ENCODE assay signal across 13 cellular contexts in genomic region chr11:68962527-68963250, GRCh38. TPM values are rescaled to one million over a fixed set of nuclear protein-coding genes. Genes with fewer than 3 reads are reported as not detected.
DNase-seq lines count a peak whose midpoint lies in the region; ATAC-seq, FAIRE-seq and TF ChIP-seq lines count a peak whose summit lies in the region.
"Had no signal": no experiment of that assay in that cellular context is flagged by ENCODE, and none has a peak within 500 bp of the region (broad histone marks: within the 10 kb centered on the region; RNA-seq: fewer than 3 reads in every experiment).

No MANE protein-coding gene starts in this region.

- in situ Hi-C loops in HepG2 (cut with HindIII; ENCODE audit: extremely low pct_ligation_motif_present, low pct_unique_long_range_greater_than_20kb): no loop called here

- peaks cover 4 to 25% (median 17%) of the 10 kb centered on the region in 3 donors for H3K4me1 Mint-ChIP-seq in CD8-positive, alpha-beta memory T cell
- H3K4me1 Mint-ChIP-seq in activated T-helper 2 cell treated with anti-CD3 and anti-CD28 coated beads, Interferon-gamma antibody, Interleukin-2, Interleukin-4, amounts not matched to agents 10 μg/mL and 5 μg/mL and 100 μg/mL, durations not matched to agents 14 hours and 24 hours and 36 hours (ENCODE audit: low read depth): peaks cover 24% of the 10 kb centered on the region

- H3K4me3 ChIP-seq in CD8-positive, alpha-beta memory T cell (ENCODE audit: low read length): no peak overlapping the region
- no peak overlapping the region for H3K4me3 ChIP-seq in HepG2 (replicated peaks in 1 of 3; ENCODE audit: insufficient read depth in 1 of 3, low read depth in 2 of 3, low read length in 3 of 3)
- H3K4me3 ChIP-seq: ovary had no signal

- TF ChIP-seq RAD21 in Ishikawa (IDR thresholded peaks at IDR 0.05; ENCODE audit: low read depth): peak; percentile 21; the same call in 1 of the 2 replicates
- TF ChIP-seq RAD21 in HepG2 (CRISPR knock-in tag; IDR thresholded peaks at IDR 0.05): no peak

- no peaks in the 10 kb centered on the region for H3K79me2 ChIP-seq in HepG2 (ENCODE audit: insufficient read depth, low read length)

- no peaks in the 10 kb centered on the region for H3K27me3 ChIP-seq in CD8-positive, alpha-beta memory T cell (ENCODE audit: insufficient read depth, low read length, poor library complexity, severe bottlenecking)
- H3K27me3 ChIP-seq in HepG2 (ENCODE audit: control insufficient read depth in 1 of 2, insufficient read depth in 2 of 2, low read length in 2 of 2): peaks cover 2 to 21% of the 10 kb centered on the region in 2 experiments
- H3K27me3 ChIP-seq: ovary had no signal

- H3K36me3 Mint-ChIP-seq in CD8-positive, alpha-beta memory T cell: no peaks in the 10 kb centered on the region
- peaks cover 12% of the 10 kb centered on the region for H3K36me3 Mint-ChIP-seq in activated T-helper 2 cell treated with anti-CD3 and anti-CD28 coated beads, Interferon-gamma antibody, Interleukin-2, Interleukin-4, amounts not matched to agents 10 μg/mL and 5 μg/mL and 100 μg/mL, durations not matched to agents 14 hours and 24 hours and 36 hours (ENCODE audit: low read depth)

- TF ChIP-seq POLR2A in HepG2 (IDR thresholded peaks at IDR 0.05; ENCODE audit: insufficient read depth in 1 of 2, low read depth in 2 of 2, low read length in 2 of 2): no peak

- POLR2A ChIA-PET in CD8-positive, alpha-beta memory T cell (lab: Charles Lee): no interaction called here
- POLR2A ChIA-PET in HepG2 (lab: Yijun Ruan, JAX): no interaction called here

- TF ChIP-seq EP300 in Ishikawa (IDR thresholded peaks at IDR 0.05; ENCODE audit: borderline replicate concordance) (no peak), HepG2 (IDR thresholded peaks at IDR 0.05; ENCODE audit: low read depth in 2 of 2, low read length in 2 of 2) (no peak), HepG2 (CRISPR knock-in tag; IDR thresholded peaks at IDR 0.05; ENCODE audit: borderline replicate concordance) (no peak)

- no peak overlapping the region for H3K9ac ChIP-seq in HepG2 (ENCODE audit: insufficient read depth, low read depth, low read length)

- peak overlapping the region; percentile 5 to 67 (median 42) for H3K4me3 Mint-ChIP-seq in CD8-positive, alpha-beta memory T cell
- H3K4me3 Mint-ChIP-seq in activated T-helper 2 cell treated with anti-CD3 and anti-CD28 coated beads, Interferon-gamma antibody, Interleukin-2, Interleukin-4, amounts not matched to agents 10 μg/mL and 5 μg/mL and 100 μg/mL, durations not matched to agents 14 hours and 24 hours and 36 hours (ENCODE audit: low read depth): peak overlapping the region; percentile 52

- H3K4me2 ChIP-seq in HepG2 (ENCODE audit: low read depth, low read length): no peak overlapping the region

- CTCF ChIA-PET in CD8-positive, alpha-beta memory T cell (lab: Charles Lee): interaction anchor here (1.2 kb wide), 1 partner anchor 164 kb away, joined by 3 read pairs; no protein-coding TSS in a partner anchor
- CTCF ChIA-PET in HepG2 (lab: Yijun Ruan, JAX; ENCODE audit: low intra/inter-chr PET ratio, low total read pairs): no interaction called here

- DNase-seq in CD8-positive, alpha-beta memory T cell: peak in 4 of 5 donors; percentile 1 to 57 (median 12)
- peak; percentile 18 for DNase-seq in activated T-helper 2 cell treated with anti-CD3 and anti-CD28 coated beads, Interferon-gamma antibody, Interleukin-2, Interleukin-4, amounts not matched to agents 10 μg/mL and 5 μg/mL and 100 μg/mL, durations not matched to agents 14 hours and 24 hours and 36 hours (ENCODE audit: low spot score)
- DNase-seq in HepG2 (ENCODE audit: low spot score): no peak
- DNase-seq in NCI-H748 (lab: John Stamatoyannopoulos, UW; ENCODE audit: unreplicated experiment): no peak
- DNase-seq: NCI-H1092, ovary had no signal

- no TSS peak for BruUV-seq in HepG2 (replicated peaks; lab: Mats Ljungman, UMichigan)

- no peak overlapping the region for H2AFZ ChIP-seq in HepG2 (ENCODE audit: low read length)

- TF ChIP-seq CTCF in HepG2 (CRISPR knock-in tag; IDR thresholded peaks at IDR 0.05): peak; percentile 42

- no peak for FAIRE-seq in HepG2 (lab: Jason Lieb, UNC)
- FAIRE-seq: endometrium, G401.6 had no signal

- 52% methylated on average over 13 of the region's 16 CpGs for WGBS in HepG2 (ENCODE audit: low lambda C conversion rate)

- peak overlapping the region; percentile 42 to 94 (median 80) for H3K27ac Mint-ChIP-seq in CD8-positive, alpha-beta memory T cell
- H3K27ac Mint-ChIP-seq in activated T-helper 2 cell treated with anti-CD3 and anti-CD28 coated beads, Interferon-gamma antibody, Interleukin-2, Interleukin-4, amounts not matched to agents 10 μg/mL and 5 μg/mL and 100 μg/mL, durations not matched to agents 14 hours and 24 hours and 36 hours: peak overlapping the region; percentile 82

- H3K27ac ChIP-seq in CD8-positive, alpha-beta memory T cell (ENCODE audit: low read depth, low read length): no peak overlapping the region
- H3K27ac ChIP-seq in HepG2 (ENCODE audit: extremely low read length, insufficient read depth, low read length): no peak overlapping the region
- H3K27ac ChIP-seq: ovary had no signal

- peaks cover 0 to 3% (median 0%) of the 10 kb centered on the region in 5 donors for H3K9me3 Mint-ChIP-seq in CD8-positive, alpha-beta memory T cell
- no peaks in the 10 kb centered on the region for H3K9me3 Mint-ChIP-seq in activated T-helper 2 cell treated with anti-CD3 and anti-CD28 coated beads, Interferon-gamma antibody, Interleukin-2, Interleukin-4, amounts not matched to agents 10 μg/mL and 5 μg/mL and 100 μg/mL, durations not matched to agents 14 hours and 24 hours and 36 hours

- ATAC-seq in HepG2: peak; percentile 41; the same call in 1 of the 3 replicates
- ATAC-seq in GM18498 (IDR thresholded peaks at IDR 0.05; ENCODE audit: unreplicated experiment): no peak
- no peak for ATAC-seq in GM19035 (IDR thresholded peaks at IDR 0.05; ENCODE audit: unreplicated experiment)
- no peak for ATAC-seq in HG02571 (IDR thresholded peaks at IDR 0.05; ENCODE audit: unreplicated experiment)
- ATAC-seq: Panc1 had no signal

- no peaks in the 10 kb centered on the region for H3K36me3 ChIP-seq in CD8-positive, alpha-beta memory T cell (ENCODE audit: insufficient read depth, low read length)
- H3K36me3 ChIP-seq in HepG2 (replicated peaks in 1 of 2; ENCODE audit: control insufficient read depth in 1 of 2, insufficient read depth in 2 of 2, low read length in 2 of 2): no peaks in the 10 kb centered on the region
- H3K36me3 ChIP-seq: ovary had no signal

- H3K27me3 Mint-ChIP-seq in CD8-positive, alpha-beta memory T cell: peaks cover 2 to 4% of the 10 kb centered on the region in 2 donors
- no peaks in the 10 kb centered on the region for H3K27me3 Mint-ChIP-seq in activated T-helper 2 cell treated with anti-CD3 and anti-CD28 coated beads, Interferon-gamma antibody, Interleukin-2, Interleukin-4, amounts not matched to agents 10 μg/mL and 5 μg/mL and 100 μg/mL, durations not matched to agents 14 hours and 24 hours and 36 hours (ENCODE audit: low read depth)

- peaks cover 3% of the 10 kb centered on the region for H3K4me1 ChIP-seq in CD8-positive, alpha-beta memory T cell (ENCODE audit: insufficient read depth, low read length)
- no peaks in the 10 kb centered on the region for H3K4me1 ChIP-seq in HepG2 (ENCODE audit: insufficient read depth, low read length)

- no peaks in the 10 kb centered on the region for H3K9me3 ChIP-seq in CD8-positive, alpha-beta memory T cell (ENCODE audit: low read length)
- H3K9me3 ChIP-seq in HepG2 (ENCODE audit: low read length): no peaks in the 10 kb centered on the region
- H3K9me3 ChIP-seq: ovary had no signal

- intact Hi-C loops in activated T-helper 2 cell treated with anti-CD3 and anti-CD28 coated beads, Interferon-gamma antibody, Interleukin-2, Interleukin-4, amounts not matched to agents 10 μg/mL and 5 μg/mL and 100 μg/mL, durations not matched to agents 14 hours and 24 hours and 36 hours (cut with micrococcal nuclease): no loop called here
- intact Hi-C loops in HepG2 (cut with micrococcal nuclease; ENCODE audit: unreplicated experiment): no loop called here

- no peaks in the 10 kb centered on the region for H4K20me1 ChIP-seq in HepG2 (ENCODE audit: insufficient read depth, low read length)

RNA-seq across cellular contexts. Expression of gene MRGPRD, which starts 18.1 kb away (rescaled TPM):
- not detected for total RNA-seq in CD8-positive, alpha-beta memory T cell
- not detected for polyA plus RNA-seq in CD8-positive, alpha-beta memory T cell
- total RNA-seq in activated T-helper 2 cell treated with anti-CD3 and anti-CD28 coated beads, Interferon-gamma antibody, Interleukin-2, Interleukin-4, amounts not matched to agents 10 μg/mL and 5 μg/mL and 100 μg/mL, durations not matched to agents 14 hours and 24 hours and 36 hours: not detected in 2 replicates
- not detected in 2 replicates for total RNA-seq in HepG2 (2016; rRNA removed; fragmentation: Illumina TruSeq; extraction: Trizol)
- total RNA-seq in HepG2 (2016; cell fraction: cytosol; rRNA removed; fragmentation: Illumina TruSeq; extraction: Trizol; ENCODE audit: low read depth): not detected in 2 replicates
- not detected in 2 replicates for total RNA-seq in HepG2 (2016; cell fraction: insoluble cytoplasmic fraction; rRNA removed; fragmentation: Illumina TruSeq; extraction: Trizol)
- not detected in 2 replicates for total RNA-seq in HepG2 (2016; cell fraction: membrane; rRNA removed; fragmentation: Illumina TruSeq; extraction: Trizol)
- not detected in 2 replicates for total RNA-seq in HepG2 (2016; cell fraction: nucleus; rRNA removed; fragmentation: Illumina TruSeq; extraction: Trizol)
- polyA plus RNA-seq in HepG2 (2011; rRNA removed): not detected in 2 replicates
- not detected in 2 replicates for polyA plus RNA-seq in HepG2 (2011; cell fraction: cytosol; rRNA removed)
- polyA plus RNA-seq in HepG2 (2011; cell fraction: nucleus; rRNA removed): not detected in 2 replicates
- not detected in 2 replicates for polyA plus RNA-seq in HepG2 (2012)
- not detected in 2 replicates for polyA plus RNA-seq in HepG2 (2016; cell fraction: cytosol; fragmentation: Illumina TruSeq; extraction: Trizol; ENCODE audit: low read depth)
- not detected in 2 replicates for polyA plus RNA-seq in HepG2 (2016; cell fraction: insoluble cytoplasmic fraction; fragmentation: Illumina TruSeq; extraction: Trizol; ENCODE audit: low read depth)
- not detected in 2 replicates for polyA plus RNA-seq in HepG2 (2016; cell fraction: membrane; fragmentation: Illumina TruSeq; extraction: Trizol; ENCODE audit: low read depth)
- polyA plus RNA-seq in HepG2 (2016; cell fraction: nucleus; fragmentation: Illumina TruSeq; extraction: Trizol; ENCODE audit: insufficient read depth, low read depth): not detected in 2 replicates
- not detected in 2 replicates for polyA minus RNA-seq in HepG2 (2011; rRNA and poly(A)+ RNA removed; ENCODE audit: low replicate concordance)
- not detected in 2 replicates for polyA minus RNA-seq in HepG2 (2011; cell fraction: cytosol; rRNA and poly(A)+ RNA removed)
- polyA minus RNA-seq in HepG2 (2011; cell fraction: nucleus; rRNA and poly(A)+ RNA removed): not detected in 2 replicates
- total RNA-seq: ovary had no signal
- polyA plus RNA-seq: ovary had no signal

RNA-seq across cellular contexts. Expression of gene MRGPRF, which starts 50.4 kb away (rescaled TPM):
- total RNA-seq in CD8-positive, alpha-beta memory T cell: not detected
- not detected for polyA plus RNA-seq in CD8-positive, alpha-beta memory T cell
- total RNA-seq in activated T-helper 2 cell treated with anti-CD3 and anti-CD28 coated beads, Interferon-gamma antibody, Interleukin-2, Interleukin-4, amounts not matched to agents 10 μg/mL and 5 μg/mL and 100 μg/mL, durations not matched to agents 14 hours and 24 hours and 36 hours: not detected in 2 replicates
- not detected in 2 replicates for total RNA-seq in HepG2 (2016; rRNA removed; fragmentation: Illumina TruSeq; extraction: Trizol)
- total RNA-seq in HepG2 (2016; cell fraction: cytosol; rRNA removed; fragmentation: Illumina TruSeq; extraction: Trizol; ENCODE audit: low read depth): not detected in 2 replicates
- total RNA-seq in HepG2 (2016; cell fraction: insoluble cytoplasmic fraction; rRNA removed; fragmentation: Illumina TruSeq; extraction: Trizol): not detected in 2 replicates
- total RNA-seq in HepG2 (2016; cell fraction: membrane; rRNA removed; fragmentation: Illumina TruSeq; extraction: Trizol): not detected in 2 replicates
- total RNA-seq in HepG2 (2016; cell fraction: nucleus; rRNA removed; fragmentation: Illumina TruSeq; extraction: Trizol): not detected in 2 replicates
- not detected in 2 replicates for polyA plus RNA-seq in HepG2 (2011; rRNA removed)
- polyA plus RNA-seq in HepG2 (2011; cell fraction: cytosol; rRNA removed): not detected in 2 replicates
- polyA plus RNA-seq in HepG2 (2011; cell fraction: nucleus; rRNA removed): not detected in 2 replicates
- polyA plus RNA-seq in HepG2 (2012): not detected in 2 replicates
- polyA plus RNA-seq in HepG2 (2016; cell fraction: cytosol; fragmentation: Illumina TruSeq; extraction: Trizol; ENCODE audit: low read depth): not detected in 2 replicates
- not detected in 2 replicates for polyA plus RNA-seq in HepG2 (2016; cell fraction: insoluble cytoplasmic fraction; fragmentation: Illumina TruSeq; extraction: Trizol; ENCODE audit: low read depth)
- polyA plus RNA-seq in HepG2 (2016; cell fraction: membrane; fragmentation: Illumina TruSeq; extraction: Trizol; ENCODE audit: low read depth): not detected in 2 replicates
- polyA plus RNA-seq in HepG2 (2016; cell fraction: nucleus; fragmentation: Illumina TruSeq; extraction: Trizol; ENCODE audit: insufficient read depth, low read depth): not detected in 2 replicates
- polyA minus RNA-seq in HepG2 (2011; rRNA and poly(A)+ RNA removed; ENCODE audit: low replicate concordance): 1.1 TPM in 1 of 2 replicates, not detected in the other
- not detected in 2 replicates for polyA minus RNA-seq in HepG2 (2011; cell fraction: cytosol; rRNA and poly(A)+ RNA removed)
- not detected in 2 replicates for polyA minus RNA-seq in HepG2 (2011; cell fraction: nucleus; rRNA and poly(A)+ RNA removed)

RNA-seq across cellular contexts. Expression of gene IGHMBP2, which starts 59.0 kb away (rescaled TPM):
- total RNA-seq in CD8-positive, alpha-beta memory T cell: 10 to 100 TPM; 25.7 to 27.8 TPM
- polyA plus RNA-seq in CD8-positive, alpha-beta memory T cell: 9.9 TPM
- total RNA-seq in activated T-helper 2 cell treated with anti-CD3 and anti-CD28 coated beads, Interferon-gamma antibody, Interleukin-2, Interleukin-4, amounts not matched to agents 10 μg/mL and 5 μg/mL and 100 μg/mL, durations not matched to agents 14 hours and 24 hours and 36 hours: 31.3 and 31.6 TPM in 2 replicates
- total RNA-seq in HepG2 (2016; rRNA removed; fragmentation: Illumina TruSeq; extraction: Trizol): 5.9 and 9.9 TPM in 2 replicates
- total RNA-seq in HepG2 (2016; cell fraction: cytosol; rRNA removed; fragmentation: Illumina TruSeq; extraction: Trizol; ENCODE audit: low read depth): 3.2 and 3.6 TPM in 2 replicates
- 4.3 and 13.3 TPM in 2 replicates for total RNA-seq in HepG2 (2016; cell fraction: insoluble cytoplasmic fraction; rRNA removed; fragmentation: Illumina TruSeq; extraction: Trizol)
- total RNA-seq in HepG2 (2016; cell fraction: membrane; rRNA removed; fragmentation: Illumina TruSeq; extraction: Trizol): 4.7 and 5.4 TPM in 2 replicates
- 12.8 and 19.6 TPM in 2 replicates for total RNA-seq in HepG2 (2016; cell fraction: nucleus; rRNA removed; fragmentation: Illumina TruSeq; extraction: Trizol)
- polyA plus RNA-seq in HepG2 (2011; rRNA removed): 8.9 and 11.4 TPM in 2 replicates
- polyA plus RNA-seq in HepG2 (2011; cell fraction: cytosol; rRNA removed): 3.7 and 3.8 TPM in 2 replicates
- polyA plus RNA-seq in HepG2 (2011; cell fraction: nucleus; rRNA removed): 32.6 and 32.7 TPM in 2 replicates
- polyA plus RNA-seq in HepG2 (2012): 8.7 and 9.4 TPM in 2 replicates
- 1.2 and 1.7 TPM in 2 replicates for polyA plus RNA-seq in HepG2 (2016; cell fraction: cytosol; fragmentation: Illumina TruSeq; extraction: Trizol; ENCODE audit: low read depth)
- polyA plus RNA-seq in HepG2 (2016; cell fraction: insoluble cytoplasmic fraction; fragmentation: Illumina TruSeq; extraction: Trizol; ENCODE audit: low read depth): 6.1 and 8.6 TPM in 2 replicates
- polyA plus RNA-seq in HepG2 (2016; cell fraction: membrane; fragmentation: Illumina TruSeq; extraction: Trizol; ENCODE audit: low read depth): 3.5 and 3.6 TPM in 2 replicates
- polyA plus RNA-seq in HepG2 (2016; cell fraction: nucleus; fragmentation: Illumina TruSeq; extraction: Trizol; ENCODE audit: insufficient read depth, low read depth): 34.8 and 38.5 TPM in 2 replicates
- 24.9 and 42.4 TPM in 2 replicates for polyA minus RNA-seq in HepG2 (2011; rRNA and poly(A)+ RNA removed; ENCODE audit: low replicate concordance)
- 8.0 and 8.1 TPM in 2 replicates for polyA minus RNA-seq in HepG2 (2011; cell fraction: cytosol; rRNA and poly(A)+ RNA removed)
- 22.9 and 24.8 TPM in 2 replicates for polyA minus RNA-seq in HepG2 (2011; cell fraction: nucleus; rRNA and poly(A)+ RNA removed)

RNA-seq across cellular contexts. Expression of gene MRPL21, which starts 59.1 kb away (rescaled TPM):
- 100 to 1,000 TPM; 101 to 104 TPM for total RNA-seq in CD8-positive, alpha-beta memory T cell
- 96.3 TPM for polyA plus RNA-seq in CD8-positive, alpha-beta memory T cell
- 104 and 106 TPM in 2 replicates for total RNA-seq in activated T-helper 2 cell treated with anti-CD3 and anti-CD28 coated beads, Interferon-gamma antibody, Interleukin-2, Interleukin-4, amounts not matched to agents 10 μg/mL and 5 μg/mL and 100 μg/mL, durations not matched to agents 14 hours and 24 hours and 36 hours
- total RNA-seq in HepG2 (2016; rRNA removed; fragmentation: Illumina TruSeq; extraction: Trizol): 100 and 128 TPM in 2 replicates
- total RNA-seq in HepG2 (2016; cell fraction: cytosol; rRNA removed; fragmentation: Illumina TruSeq; extraction: Trizol; ENCODE audit: low read depth): 51.5 and 56.8 TPM in 2 replicates
- 90.5 and 136 TPM in 2 replicates for total RNA-seq in HepG2 (2016; cell fraction: insoluble cytoplasmic fraction; rRNA removed; fragmentation: Illumina TruSeq; extraction: Trizol)
- 53.3 and 53.5 TPM in 2 replicates for total RNA-seq in HepG2 (2016; cell fraction: membrane; rRNA removed; fragmentation: Illumina TruSeq; extraction: Trizol)
- total RNA-seq in HepG2 (2016; cell fraction: nucleus; rRNA removed; fragmentation: Illumina TruSeq; extraction: Trizol): 41.8 and 43.3 TPM in 2 replicates
- 56.3 and 61.5 TPM in 2 replicates for polyA plus RNA-seq in HepG2 (2011; rRNA removed)
- polyA plus RNA-seq in HepG2 (2011; cell fraction: cytosol; rRNA removed): 52.8 and 61.9 TPM in 2 replicates
- 26.4 and 27.8 TPM in 2 replicates for polyA plus RNA-seq in HepG2 (2011; cell fraction: nucleus; rRNA removed)
- polyA plus RNA-seq in HepG2 (2012): 49.9 and 56.6 TPM in 2 replicates
- polyA plus RNA-seq in HepG2 (2016; cell fraction: cytosol; fragmentation: Illumina TruSeq; extraction: Trizol; ENCODE audit: low read depth): 48.1 and 59.5 TPM in 2 replicates
- 119 and 125 TPM in 2 replicates for polyA plus RNA-seq in HepG2 (2016; cell fraction: insoluble cytoplasmic fraction; fragmentation: Illumina TruSeq; extraction: Trizol; ENCODE audit: low read depth)
- polyA plus RNA-seq in HepG2 (2016; cell fraction: membrane; fragmentation: Illumina TruSeq; extraction: Trizol; ENCODE audit: low read depth): 41.7 and 46.4 TPM in 2 replicates
- polyA plus RNA-seq in HepG2 (2016; cell fraction: nucleus; fragmentation: Illumina TruSeq; extraction: Trizol; ENCODE audit: insufficient read depth, low read depth): 59.6 and 63.8 TPM in 2 replicates
- polyA minus RNA-seq in HepG2 (2011; rRNA and poly(A)+ RNA removed; ENCODE audit: low replicate concordance): 26.5 and 74.2 TPM in 2 replicates
- polyA minus RNA-seq in HepG2 (2011; cell fraction: cytosol; rRNA and poly(A)+ RNA removed): 12.5 and 18.9 TPM in 2 replicates
- polyA minus RNA-seq in HepG2 (2011; cell fraction: nucleus; rRNA and poly(A)+ RNA removed): 21.3 and 25.6 TPM in 2 replicates

Comparison
In these comparisons a context has a peak if more than half of its experiments do, and no peak if none do; other contexts are left out.
1. DNase-seq: peak in CD8-positive, alpha-beta memory T cell (4 of 5) and activated T-helper 2 cell treated with anti-CD3 and anti-CD28 coated beads, Interferon-gamma antibody, Interleukin-2, Interleukin-4, amounts not matched to agents 10 μg/mL and 5 μg/mL and 100 μg/mL, durations not matched to agents 14 hours and 24 hours and 36 hours (single experiment); none in HepG2 (single experiment) and NCI-H748 (single experiment).